8 cellular contexts compared by ENCODE assay signal in the genomic region with DNA sequence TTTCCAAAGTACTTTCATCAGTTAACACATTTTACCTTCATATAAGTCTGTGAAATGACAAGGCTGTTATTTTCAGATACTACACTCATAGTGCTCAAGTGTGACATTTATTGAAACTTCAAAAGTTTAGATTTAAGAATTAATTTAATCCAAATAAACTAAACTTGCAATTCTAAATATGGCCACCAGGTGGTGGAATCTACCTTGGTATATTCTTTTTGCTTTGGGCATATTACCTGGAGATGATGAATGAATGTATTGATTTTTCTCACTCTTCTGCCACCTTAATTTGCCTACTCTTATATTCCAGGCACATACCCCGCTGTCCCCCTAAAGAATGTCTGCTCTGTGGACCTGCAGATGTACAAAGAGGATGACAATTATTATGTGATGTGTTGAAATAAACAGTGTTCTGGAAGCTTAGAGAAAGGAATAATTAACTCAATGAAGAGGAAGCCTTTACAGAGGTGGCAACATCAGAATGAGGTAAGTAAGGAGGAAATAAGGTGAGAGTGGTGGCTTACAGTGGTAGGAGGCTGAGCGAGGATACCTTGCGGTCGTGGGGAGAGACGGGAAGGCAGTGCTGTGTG.
A peak's percentile ranks its signal among the peaks of the same experiment; 100 is the strongest.
DNase-seq lines count a peak whose midpoint lies in the region; ATAC-seq, FAIRE-seq and TF ChIP-seq lines count a peak whose summit lies in the region.

No MANE protein-coding gene starts in this region.

- no peak overlapping the region for H3K4me3 ChIP-seq in CD4-positive, CD25-positive, alpha-beta regulatory T cell (ENCODE audit: low read depth, low read length)
- H3K4me3 ChIP-seq in stomach, result no peak overlapping the region

- H3K4me1 Mint-ChIP-seq in CD4-positive, CD25-positive, alpha-beta regulatory T cell, result peaks cover 0 to 3% (median 0%) of the 10 kb centered on the region in 4 donors

- H3K9me3 Mint-ChIP-seq in CD4-positive, CD25-positive, alpha-beta regulatory T cell, result no peaks in the 10 kb centered on the region

- intact Hi-C loops in stomach (cut with DNase I; ENCODE audit: low total_unique reads), result loop anchor here (10.0 kb wide), 1 partner anchor 149 kb away; no protein-coding TSS in a partner anchor

- no peaks in the 10 kb centered on the region for H3K36me3 ChIP-seq in CD4-positive, CD25-positive, alpha-beta regulatory T cell (ENCODE audit: control insufficient read depth, insufficient read depth, low read length)
- H3K36me3 ChIP-seq in stomach, result no peaks in the 10 kb centered on the region

- FAIRE-seq in RCC 7860 (lab: Jason Lieb, UNC), result peak; percentile 63

- peak in 2 of 3 donors; percentile 29 to 44 for DNase-seq in CD4-positive, CD25-positive, alpha-beta regulatory T cell
- DNase-seq in HS-27A (ENCODE audit: low read depth) (peak; percentile 9), RCC 7860 (ENCODE audit: low spot score) (peak; percentile 17), fibroblast of peridontal ligament (ENCODE audit: extremely low read depth) (peak; percentile 71), stomach (no peak), iPS-NIHi7 (ENCODE audit: extremely low spot score) (no peak)

- H3K4me1 ChIP-seq in CD4-positive, CD25-positive, alpha-beta regulatory T cell (ENCODE audit: control insufficient read depth, insufficient read depth, low read length, poor library complexity, severe bottlenecking), result no peaks in the 10 kb centered on the region
- H3K4me1 ChIP-seq in stomach, result no peaks in the 10 kb centered on the region

- no peak overlapping the region for H3K27ac ChIP-seq in CD4-positive, CD25-positive, alpha-beta regulatory T cell (ENCODE audit: insufficient read depth, low read length, poor library complexity, severe bottlenecking)
- H3K27ac ChIP-seq in stomach, result no peak overlapping the region

- TF ChIP-seq CTCF in stomach (IDR thresholded peaks at IDR 0.05), result peak in 4 of 7 experiments; percentile 47 to 91 (median 60)

- H3K27me3 Mint-ChIP-seq in CD4-positive, CD25-positive, alpha-beta regulatory T cell, result peaks cover 4% of the 10 kb centered on the region

- H3K9me3 ChIP-seq in CD4-positive, CD25-positive, alpha-beta regulatory T cell (ENCODE audit: control insufficient read depth in 2 of 2, low read length in 2 of 2), result no peaks in the 10 kb centered on the region
- peaks cover 0 to 17% (median 16%) of the 10 kb centered on the region in 4 donors for H3K9me3 ChIP-seq in stomach

- no peak for ATAC-seq in CD4-positive, CD25-positive, alpha-beta regulatory T cell (ENCODE audit: low read depth in 2 of 2)
- ATAC-seq in HG03457 (IDR thresholded peaks at IDR 0.05; ENCODE audit: unreplicated experiment) (no peak), HG03039 (IDR thresholded peaks at IDR 0.05; ENCODE audit: unreplicated experiment) (no peak)

- 75 to 78% (median 77%) methylated on average over 5 of the region's 5 CpGs for WGBS in stomach, 5 donors

- no peak for TF ChIP-seq POLR2A in stomach (IDR thresholded peaks at IDR 0.05)

- no peak overlapping the region for H3K4me3 Mint-ChIP-seq in CD4-positive, CD25-positive, alpha-beta regulatory T cell

- peaks cover under 1% of the 10 kb centered on the region for H3K36me3 Mint-ChIP-seq in CD4-positive, CD25-positive, alpha-beta regulatory T cell

- TF ChIP-seq EP300 in stomach (IDR thresholded peaks at IDR 0.05), result no peak

- H3K27me3 ChIP-seq in CD4-positive, CD25-positive, alpha-beta regulatory T cell (ENCODE audit: control insufficient read depth, insufficient read depth, low read length), result no peaks in the 10 kb centered on the region
- H3K27me3 ChIP-seq in stomach, result peaks cover 0 to 15% (median 8%) of the 10 kb centered on the region in 3 donors

- H3K27ac Mint-ChIP-seq in CD4-positive, CD25-positive, alpha-beta regulatory T cell, result peak overlapping the region in 1 of 3 donors; percentile 5

Comparison
In these comparisons a context has a peak if more than half of its experiments do, and no peak if none do; other contexts are left out.
1. DNase-seq: peak in CD4-positive, CD25-positive, alpha-beta regulatory T cell (2 of 3), HS-27A (single experiment), RCC 7860 (single experiment) and fibroblast of peridontal ligament (single experiment); none in stomach (single experiment) and iPS-NIHi7 (single experiment).